20 cellular contexts compared by ENCODE assay signal in the genomic region with DNA sequence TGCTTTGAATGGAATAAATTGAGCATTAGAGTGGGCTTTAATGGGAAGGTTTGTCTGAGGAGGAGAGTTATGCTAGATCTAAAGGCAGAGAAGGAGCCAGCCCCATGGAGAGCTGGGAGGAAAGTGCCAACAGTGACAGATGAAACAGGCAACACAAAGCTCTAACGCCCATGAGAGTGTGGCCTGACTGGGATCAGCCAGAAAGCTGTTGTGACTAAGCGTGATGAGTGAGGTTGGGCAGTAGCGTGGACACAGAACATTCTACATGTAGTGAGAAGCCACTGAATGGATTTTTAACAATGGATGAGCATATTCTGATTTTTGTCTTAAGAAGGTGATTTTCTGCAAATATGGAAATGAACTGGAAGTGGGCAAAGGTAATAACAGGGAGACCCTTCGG.
"Had no signal": no experiment of that assay in that cellular context is flagged by ENCODE, and none has a peak within 500 bp of the region (broad histone marks: within the 10 kb centered on the region; RNA-seq: fewer than 3 reads in every experiment).

No MANE protein-coding gene starts in this region.

- H3K4me1 Mint-ChIP-seq: T-cell had no signal

- H3K4me3 Mint-ChIP-seq: T-cell; T-helper 1 cell treated with Interleukin-12 subunit alpha and Interleukin-12 subunit beta and Interleukin-4 antibody, amounts not matched to agents 30 μg/mL and 1 μg/mL, for 36 hours had no signal

- H3K4me2 ChIP-seq: SK-N-SH had no signal

- H3K36me3 Mint-ChIP-seq: T-cell had no signal

- DNase-seq: IMR-90, Karpas-422, KG1, MM.1S, NCI-H1092 treated with DMSO at 0.1 percent for 48 hours, NCI-H1436, NCI-H187, NCI-H2029, NCI-H2081 treated with DMSO at 0.1 percent for 48 hours, NCI-H2227 treated with DMSO at 0.1 percent for 48 hours, NCI-H446 treated with DMSO at 0.1 percent for 48 hours, NCI-H510A treated with DMSO at 0.1 percent for 48 hours, NCI-H526 treated with DMSO at 0.1 percent for 48 hours, NCI-H748 treated with DMSO at 0.1 percent for 48 hours, Right ventricle myocardium superior, RPMI8226, SK-N-SH, SW 1271, T-cell had no signal

- H3K27ac Mint-ChIP-seq: T-cell; T-helper 1 cell treated with Interleukin-12 subunit alpha and Interleukin-12 subunit beta and Interleukin-4 antibody, amounts not matched to agents 30 μg/mL and 1 μg/mL, for 36 hours had no signal

- H3K9ac ChIP-seq: SK-N-SH had no signal

- H3K9me3 Mint-ChIP-seq: T-helper 1 cell treated with Interleukin-12 subunit alpha and Interleukin-12 subunit beta and Interleukin-4 antibody, amounts not matched to agents 30 μg/mL and 1 μg/mL, for 36 hours had no signal
